In the genomic region with DNA sequence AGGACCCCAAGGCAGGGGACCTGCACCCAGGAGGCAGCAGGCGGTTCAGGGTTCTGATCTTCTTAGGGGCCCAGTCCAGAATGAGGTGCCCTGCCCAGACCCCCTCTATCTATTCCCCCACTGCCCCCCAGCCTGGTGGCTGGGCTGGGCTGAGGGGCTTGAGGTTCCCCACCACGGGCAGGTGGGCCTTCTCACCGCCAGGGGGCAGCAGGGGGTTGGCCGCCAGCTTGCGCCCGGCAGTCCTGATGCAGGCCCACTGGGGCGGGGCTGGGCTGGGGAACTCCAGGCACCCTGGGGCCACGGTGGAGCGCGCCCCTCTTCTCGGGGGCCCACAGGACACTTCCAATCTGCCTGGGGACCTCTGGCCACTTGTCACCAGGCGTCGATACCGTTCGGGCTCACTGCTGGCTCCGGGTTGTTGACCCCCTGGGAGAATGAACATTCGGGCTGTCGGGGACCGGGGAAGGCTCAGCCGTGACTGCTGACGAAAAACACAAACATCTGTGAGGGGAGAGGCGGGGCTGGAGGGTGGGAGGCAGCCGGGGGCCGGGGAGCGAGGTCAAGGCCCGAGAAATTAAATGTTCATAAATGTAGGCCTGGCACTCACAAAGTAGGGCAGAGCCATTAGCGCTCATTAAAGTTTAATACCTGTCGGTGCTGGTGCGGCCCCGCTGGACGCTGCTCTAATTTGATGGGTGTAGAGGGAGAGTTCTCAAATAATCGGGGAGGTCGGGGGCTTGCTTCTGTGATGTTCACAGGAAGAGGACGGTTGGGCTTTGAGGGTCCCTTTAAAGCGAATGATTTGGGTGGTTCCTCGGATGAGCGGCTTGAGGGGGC, we compare ENCODE assay signal across 1 cellular context.
TF ChIP-seq lines count a peak whose summit lies in the region.

No MANE protein-coding gene starts in this region.

TF ChIP-seq in K562, 482 proteins besides CTCF, POLR2A, EP300 and RAD21 (continued from another document and continues in another):
- TF ChIP-seq, protein P1, sequence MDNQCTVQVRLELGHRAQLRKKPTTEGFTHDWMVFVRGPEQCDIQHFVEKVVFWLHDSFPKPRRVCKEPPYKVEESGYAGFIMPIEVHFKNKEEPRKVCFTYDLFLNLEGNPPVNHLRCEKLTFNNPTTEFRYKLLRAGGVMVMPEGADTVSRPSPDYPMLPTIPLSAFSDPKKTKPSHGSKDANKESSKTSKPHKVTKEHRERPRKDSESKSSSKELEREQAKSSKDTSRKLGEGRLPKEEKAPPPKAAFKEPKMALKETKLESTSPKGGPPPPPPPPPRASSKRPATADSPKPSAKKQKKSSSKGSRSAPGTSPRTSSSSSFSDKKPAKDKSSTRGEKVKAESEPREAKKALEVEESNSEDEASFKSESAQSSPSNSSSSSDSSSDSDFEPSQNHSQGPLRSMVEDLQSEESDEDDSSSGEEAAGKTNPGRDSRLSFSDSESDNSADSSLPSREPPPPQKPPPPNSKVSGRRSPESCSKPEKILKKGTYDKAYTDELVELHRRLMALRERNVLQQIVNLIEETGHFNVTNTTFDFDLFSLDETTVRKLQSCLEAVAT (IDR thresholded peaks at IDR 0.05): no peak
- no peak for TF ChIP-seq STAT5A (IDR thresholded peaks at IDR 0.05; ENCODE audit: borderline replicate concordance, low read length)
- TF ChIP-seq MAFG (tag; conservative IDR thresholded peaks at IDR 0.05): no peak
- TF ChIP-seq ZNF444 (CRISPR knock-in tag; IDR thresholded peaks at IDR 0.05): no peak
- TF ChIP-seq ZBED1 (IDR thresholded peaks at IDR 0.05): no peak
- TF ChIP-seq, protein P2, sequence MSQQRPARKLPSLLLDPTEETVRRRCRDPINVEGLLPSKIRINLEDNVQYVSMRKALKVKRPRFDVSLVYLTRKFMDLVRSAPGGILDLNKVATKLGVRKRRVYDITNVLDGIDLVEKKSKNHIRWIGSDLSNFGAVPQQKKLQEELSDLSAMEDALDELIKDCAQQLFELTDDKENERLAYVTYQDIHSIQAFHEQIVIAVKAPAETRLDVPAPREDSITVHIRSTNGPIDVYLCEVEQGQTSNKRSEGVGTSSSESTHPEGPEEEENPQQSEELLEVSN (IDR thresholded peaks at IDR 0.05; ENCODE audit: borderline replicate concordance in 1 of 2, extremely low read depth in 1 of 2, insufficient read depth in 1 of 2, insufficient read length in 1 of 2, low read depth in 1 of 2, low read length in 1 of 2, poor library complexity in 1 of 2, severe bottlenecking in 1 of 2): no peak
- no peak for TF ChIP-seq TFAM (CRISPR knock-in tag; conservative IDR thresholded peaks at IDR 0.05)
- TF ChIP-seq HOXB6 (CRISPR knock-in tag; IDR thresholded peaks at IDR 0.05; ENCODE audit: borderline replicate concordance): no peak
- TF ChIP-seq ZNF3 (CRISPR knock-in tag; IDR thresholded peaks at IDR 0.05): no peak
- TF ChIP-seq CHD4 (IDR thresholded peaks at IDR 0.05; ENCODE audit: insufficient read depth, insufficient replicate concordance, low read depth, low read length, poor library complexity, severe bottlenecking): no peak
- TF ChIP-seq, protein P3, sequence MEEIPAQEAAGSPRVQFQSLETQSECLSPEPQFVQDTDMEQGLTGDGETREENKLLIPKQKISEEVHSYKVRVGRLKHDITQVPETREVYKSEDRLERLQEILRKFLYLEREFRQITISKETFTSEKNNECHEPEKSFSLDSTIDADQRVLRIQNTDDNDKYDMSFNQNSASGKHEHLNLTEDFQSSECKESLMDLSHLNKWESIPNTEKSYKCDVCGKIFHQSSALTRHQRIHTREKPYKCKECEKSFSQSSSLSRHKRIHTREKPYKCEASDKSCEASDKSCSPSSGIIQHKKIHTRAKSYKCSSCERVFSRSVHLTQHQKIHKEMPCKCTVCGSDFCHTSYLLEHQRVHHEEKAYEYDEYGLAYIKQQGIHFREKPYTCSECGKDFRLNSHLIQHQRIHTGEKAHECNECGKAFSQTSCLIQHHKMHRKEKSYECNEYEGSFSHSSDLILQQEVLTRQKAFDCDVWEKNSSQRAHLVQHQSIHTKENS (CRISPR knock-in tag; IDR thresholded peaks at IDR 0.05): no peak
- TF ChIP-seq, protein P4, sequence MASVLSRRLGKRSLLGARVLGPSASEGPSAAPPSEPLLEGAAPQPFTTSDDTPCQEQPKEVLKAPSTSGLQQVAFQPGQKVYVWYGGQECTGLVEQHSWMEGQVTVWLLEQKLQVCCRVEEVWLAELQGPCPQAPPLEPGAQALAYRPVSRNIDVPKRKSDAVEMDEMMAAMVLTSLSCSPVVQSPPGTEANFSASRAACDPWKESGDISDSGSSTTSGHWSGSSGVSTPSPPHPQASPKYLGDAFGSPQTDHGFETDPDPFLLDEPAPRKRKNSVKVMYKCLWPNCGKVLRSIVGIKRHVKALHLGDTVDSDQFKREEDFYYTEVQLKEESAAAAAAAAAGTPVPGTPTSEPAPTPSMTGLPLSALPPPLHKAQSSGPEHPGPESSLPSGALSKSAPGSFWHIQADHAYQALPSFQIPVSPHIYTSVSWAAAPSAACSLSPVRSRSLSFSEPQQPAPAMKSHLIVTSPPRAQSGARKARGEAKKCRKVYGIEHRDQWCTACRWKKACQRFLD (CRISPR knock-in tag; IDR thresholded peaks at IDR 0.05): no peak
- TF ChIP-seq, protein P5, sequence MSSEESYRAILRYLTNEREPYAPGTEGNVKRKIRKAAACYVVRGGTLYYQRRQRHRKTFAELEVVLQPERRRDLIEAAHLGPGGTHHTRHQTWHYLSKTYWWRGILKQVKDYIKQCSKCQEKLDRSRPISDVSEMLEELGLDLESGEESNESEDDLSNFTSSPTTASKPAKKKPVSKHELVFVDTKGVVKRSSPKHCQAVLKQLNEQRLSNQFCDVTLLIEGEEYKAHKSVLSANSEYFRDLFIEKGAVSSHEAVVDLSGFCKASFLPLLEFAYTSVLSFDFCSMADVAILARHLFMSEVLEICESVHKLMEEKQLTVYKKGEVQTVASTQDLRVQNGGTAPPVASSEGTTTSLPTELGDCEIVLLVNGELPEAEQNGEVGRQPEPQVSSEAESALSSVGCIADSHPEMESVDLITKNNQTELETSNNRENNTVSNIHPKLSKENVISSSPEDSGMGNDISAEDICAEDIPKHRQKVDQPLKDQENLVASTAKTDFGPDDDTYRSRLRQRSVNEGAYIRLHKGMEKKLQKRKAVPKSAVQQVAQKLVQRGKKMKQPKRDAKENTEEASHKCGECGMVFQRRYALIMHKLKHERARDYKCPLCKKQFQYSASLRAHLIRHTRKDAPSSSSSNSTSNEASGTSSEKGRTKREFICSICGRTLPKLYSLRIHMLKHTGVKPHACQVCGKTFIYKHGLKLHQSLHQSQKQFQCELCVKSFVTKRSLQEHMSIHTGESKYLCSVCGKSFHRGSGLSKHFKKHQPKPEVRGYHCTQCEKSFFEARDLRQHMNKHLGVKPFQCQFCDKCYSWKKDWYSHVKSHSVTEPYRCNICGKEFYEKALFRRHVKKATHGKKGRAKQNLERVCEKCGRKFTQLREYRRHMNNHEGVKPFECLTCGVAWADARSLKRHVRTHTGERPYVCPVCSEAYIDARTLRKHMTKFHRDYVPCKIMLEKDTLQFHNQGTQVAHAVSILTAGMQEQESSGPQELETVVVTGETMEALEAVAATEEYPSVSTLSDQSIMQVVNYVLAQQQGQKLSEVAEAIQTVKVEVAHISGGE (CRISPR knock-in tag; IDR thresholded peaks at IDR 0.05): no peak
- no peak for TF ChIP-seq SNRNP70 (optimal IDR thresholded peaks at IDR 0.05; ENCODE audit: low read depth, low read length)
- TF ChIP-seq THRAP3 (IDR thresholded peaks at IDR 0.05; ENCODE audit: borderline replicate concordance): no peak
- no peak for TF ChIP-seq TAF7 (tag; IDR thresholded peaks at IDR 0.05)
- no peak for TF ChIP-seq PRPF4 (IDR thresholded peaks at IDR 0.05; ENCODE audit: insufficient read depth, low read depth, low read length, poor library complexity, severe bottlenecking)
- no peak for TF ChIP-seq ZNF586 (CRISPR knock-in tag; conservative IDR thresholded peaks at IDR 0.05)
- peak; percentile 38; the same call in 1 of the 2 replicates for TF ChIP-seq L3MBTL2 (IDR thresholded peaks at IDR 0.05)
- TF ChIP-seq, protein P6, sequence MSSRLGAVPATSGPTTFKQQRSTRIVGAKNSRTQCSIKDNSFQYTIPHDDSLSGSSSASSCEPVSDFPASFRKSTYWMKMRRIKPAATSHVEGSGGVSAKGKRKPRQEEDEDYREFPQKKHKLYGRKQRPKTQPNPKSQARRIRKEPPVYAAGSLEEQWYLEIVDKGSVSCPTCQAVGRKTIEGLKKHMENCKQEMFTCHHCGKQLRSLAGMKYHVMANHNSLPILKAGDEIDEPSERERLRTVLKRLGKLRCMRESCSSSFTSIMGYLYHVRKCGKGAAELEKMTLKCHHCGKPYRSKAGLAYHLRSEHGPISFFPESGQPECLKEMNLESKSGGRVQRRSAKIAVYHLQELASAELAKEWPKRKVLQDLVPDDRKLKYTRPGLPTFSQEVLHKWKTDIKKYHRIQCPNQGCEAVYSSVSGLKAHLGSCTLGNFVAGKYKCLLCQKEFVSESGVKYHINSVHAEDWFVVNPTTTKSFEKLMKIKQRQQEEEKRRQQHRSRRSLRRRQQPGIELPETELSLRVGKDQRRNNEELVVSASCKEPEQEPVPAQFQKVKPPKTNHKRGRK (tag; IDR thresholded peaks at IDR 0.05): no peak
- TF ChIP-seq ZFP1 (CRISPR knock-in tag; IDR thresholded peaks at IDR 0.05): no peak
- TF ChIP-seq, protein P7, sequence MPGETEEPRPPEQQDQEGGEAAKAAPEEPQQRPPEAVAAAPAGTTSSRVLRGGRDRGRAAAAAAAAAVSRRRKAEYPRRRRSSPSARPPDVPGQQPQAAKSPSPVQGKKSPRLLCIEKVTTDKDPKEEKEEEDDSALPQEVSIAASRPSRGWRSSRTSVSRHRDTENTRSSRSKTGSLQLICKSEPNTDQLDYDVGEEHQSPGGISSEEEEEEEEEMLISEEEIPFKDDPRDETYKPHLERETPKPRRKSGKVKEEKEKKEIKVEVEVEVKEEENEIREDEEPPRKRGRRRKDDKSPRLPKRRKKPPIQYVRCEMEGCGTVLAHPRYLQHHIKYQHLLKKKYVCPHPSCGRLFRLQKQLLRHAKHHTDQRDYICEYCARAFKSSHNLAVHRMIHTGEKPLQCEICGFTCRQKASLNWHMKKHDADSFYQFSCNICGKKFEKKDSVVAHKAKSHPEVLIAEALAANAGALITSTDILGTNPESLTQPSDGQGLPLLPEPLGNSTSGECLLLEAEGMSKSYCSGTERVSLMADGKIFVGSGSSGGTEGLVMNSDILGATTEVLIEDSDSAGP (CRISPR knock-in tag; IDR thresholded peaks at IDR 0.05): no peak
- no peak for TF ChIP-seq C11orf30 (IDR thresholded peaks at IDR 0.05; ENCODE audit: low read depth)
- TF ChIP-seq CBX2 (IDR thresholded peaks at IDR 0.05; ENCODE audit: insufficient read depth, low read length, poor library complexity, severe bottlenecking): no peak
- no peak for TF ChIP-seq BACH1 (tag; IDR thresholded peaks at IDR 0.05)
- no peak for TF ChIP-seq OTX1 (CRISPR knock-in tag; IDR thresholded peaks at IDR 0.05)
- TF ChIP-seq HNRNPLL (IDR thresholded peaks at IDR 0.05; ENCODE audit: low read depth, low read length, poor library complexity, severe bottlenecking): no peak
- 0 out of 2 replicates have a peak, but pooled peaks have one; percentile 23 for TF ChIP-seq KDM2B (CRISPR knock-in tag; IDR thresholded peaks at IDR 0.05)
- TF ChIP-seq STAG1 (CRISPR knock-in tag; IDR thresholded peaks at IDR 0.05; ENCODE audit: borderline replicate concordance): peak; percentile 67
- TF ChIP-seq, protein P8, sequence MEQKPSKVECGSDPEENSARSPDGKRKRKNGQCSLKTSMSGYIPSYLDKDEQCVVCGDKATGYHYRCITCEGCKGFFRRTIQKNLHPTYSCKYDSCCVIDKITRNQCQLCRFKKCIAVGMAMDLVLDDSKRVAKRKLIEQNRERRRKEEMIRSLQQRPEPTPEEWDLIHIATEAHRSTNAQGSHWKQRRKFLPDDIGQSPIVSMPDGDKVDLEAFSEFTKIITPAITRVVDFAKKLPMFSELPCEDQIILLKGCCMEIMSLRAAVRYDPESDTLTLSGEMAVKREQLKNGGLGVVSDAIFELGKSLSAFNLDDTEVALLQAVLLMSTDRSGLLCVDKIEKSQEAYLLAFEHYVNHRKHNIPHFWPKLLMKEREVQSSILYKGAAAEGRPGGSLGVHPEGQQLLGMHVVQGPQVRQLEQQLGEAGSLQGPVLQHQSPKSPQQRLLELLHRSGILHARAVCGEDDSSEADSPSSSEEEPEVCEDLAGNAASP (IDR thresholded peaks at IDR 0.05): no peak
- no peak for TF ChIP-seq RBM15 (IDR thresholded peaks at IDR 0.05; ENCODE audit: insufficient read depth, low read length)
- TF ChIP-seq, protein P9, sequence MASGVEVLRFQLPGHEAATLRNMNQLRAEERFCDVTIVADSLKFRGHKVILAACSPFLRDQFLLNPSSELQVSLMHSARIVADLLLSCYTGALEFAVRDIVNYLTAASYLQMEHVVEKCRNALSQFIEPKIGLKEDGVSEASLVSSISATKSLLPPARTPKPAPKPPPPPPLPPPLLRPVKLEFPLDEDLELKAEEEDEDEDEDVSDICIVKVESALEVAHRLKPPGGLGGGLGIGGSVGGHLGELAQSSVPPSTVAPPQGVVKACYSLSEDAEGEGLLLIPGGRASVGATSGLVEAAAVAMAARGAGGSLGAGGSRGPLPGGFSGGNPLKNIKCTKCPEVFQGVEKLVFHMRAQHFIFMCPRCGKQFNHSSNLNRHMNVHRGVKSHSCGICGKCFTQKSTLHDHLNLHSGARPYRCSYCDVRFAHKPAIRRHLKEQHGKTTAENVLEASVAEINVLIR (CRISPR knock-in tag; IDR thresholded peaks at IDR 0.05): no peak
- TF ChIP-seq SMAD2 (IDR thresholded peaks at IDR 0.05; ENCODE audit: low read depth, low read length): no peak
- TF ChIP-seq ZKSCAN1 (IDR thresholded peaks at IDR 0.05; ENCODE audit: low read depth, low read length): no peak
- no peak for TF ChIP-seq SNIP1 (IDR thresholded peaks at IDR 0.05; ENCODE audit: low read depth)
- no peak for TF ChIP-seq PCBP2 (IDR thresholded peaks at IDR 0.05; ENCODE audit: low read depth, low read length, poor library complexity, severe bottlenecking)
- TF ChIP-seq, protein P10, sequence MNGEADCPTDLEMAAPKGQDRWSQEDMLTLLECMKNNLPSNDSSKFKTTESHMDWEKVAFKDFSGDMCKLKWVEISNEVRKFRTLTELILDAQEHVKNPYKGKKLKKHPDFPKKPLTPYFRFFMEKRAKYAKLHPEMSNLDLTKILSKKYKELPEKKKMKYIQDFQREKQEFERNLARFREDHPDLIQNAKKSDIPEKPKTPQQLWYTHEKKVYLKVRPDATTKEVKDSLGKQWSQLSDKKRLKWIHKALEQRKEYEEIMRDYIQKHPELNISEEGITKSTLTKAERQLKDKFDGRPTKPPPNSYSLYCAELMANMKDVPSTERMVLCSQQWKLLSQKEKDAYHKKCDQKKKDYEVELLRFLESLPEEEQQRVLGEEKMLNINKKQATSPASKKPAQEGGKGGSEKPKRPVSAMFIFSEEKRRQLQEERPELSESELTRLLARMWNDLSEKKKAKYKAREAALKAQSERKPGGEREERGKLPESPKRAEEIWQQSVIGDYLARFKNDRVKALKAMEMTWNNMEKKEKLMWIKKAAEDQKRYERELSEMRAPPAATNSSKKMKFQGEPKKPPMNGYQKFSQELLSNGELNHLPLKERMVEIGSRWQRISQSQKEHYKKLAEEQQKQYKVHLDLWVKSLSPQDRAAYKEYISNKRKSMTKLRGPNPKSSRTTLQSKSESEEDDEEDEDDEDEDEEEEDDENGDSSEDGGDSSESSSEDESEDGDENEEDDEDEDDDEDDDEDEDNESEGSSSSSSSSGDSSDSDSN (IDR thresholded peaks at IDR 0.05; ENCODE audit: borderline replicate concordance in 1 of 2, low read depth in 2 of 2, low read length in 2 of 2): no peak
- TF ChIP-seq NCOA1 (IDR thresholded peaks at IDR 0.05; ENCODE audit: low read depth): no peak
- peak; percentile 62; the same call in 1 of the 2 replicates for TF ChIP-seq XRCC5 (IDR thresholded peaks at IDR 0.05; ENCODE audit: low read depth, low read length)
- TF ChIP-seq NFIC (IDR thresholded peaks at IDR 0.05): peak; percentile 31; the same call in 1 of the 2 replicates
- TF ChIP-seq, protein P11, sequence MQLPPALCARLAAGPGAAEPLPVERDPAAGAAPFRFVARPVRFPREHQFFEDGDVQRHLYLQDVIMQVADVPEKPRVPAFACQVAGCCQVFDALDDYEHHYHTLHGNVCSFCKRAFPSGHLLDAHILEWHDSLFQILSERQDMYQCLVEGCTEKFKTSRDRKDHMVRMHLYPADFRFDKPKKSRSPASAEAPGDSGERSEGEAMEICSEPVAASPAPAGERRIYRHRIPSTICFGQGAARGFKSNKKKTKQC (CRISPR knock-in tag; IDR thresholded peaks at IDR 0.05): 0 out of 2 replicates have a peak, but pooled peaks have one; percentile 41
